23 cellular contexts compared by ENCODE assay signal in genomic region chr22:47126344-47126811, GRCh38.
"Had no signal": no experiment of that assay in that cellular context is flagged by ENCODE, and none has a peak within 500 bp of the region (broad histone marks: within the 10 kb centered on the region; RNA-seq: fewer than 3 reads in every experiment).

No MANE protein-coding gene starts in this region.

- FAIRE-seq: astrocyte had no signal

- H3K9me3 ChIP-seq: breast epithelium, gastrocnemius medialis, heart left ventricle, tibial nerve, vagina had no signal

- H3K36me3 ChIP-seq: breast epithelium, gastrocnemius medialis, heart left ventricle, vagina had no signal

- H3K27ac ChIP-seq: breast epithelium, gastrocnemius medialis, heart left ventricle, tibial nerve, vagina had no signal

- H3K9me3 Mint-ChIP-seq: activated naive CD4-positive, alpha-beta T cell treated with anti-CD3 and anti-CD28 coated beads, Interleukin-2, amount 50 U/mL, for 24 hours; activated T-cell treated with anti-CD3 and anti-CD28 coated beads, Interleukin-2, amount 50 U/mL, for 4 hours; nephron had no signal

- H3K4me1 ChIP-seq: breast epithelium, gastrocnemius medialis, heart left ventricle, tibial nerve, vagina had no signal

- DNase-seq: activated CD4-positive, alpha-beta T cell treated with anti-CD3 and anti-CD28 coated beads, Interleukin-2, amount 50 U/mL, for 1 hour; activated CD8-positive, alpha-beta memory T cell treated with anti-CD3 and anti-CD28 coated beads, Interleukin-2, amount 50 U/mL, for 4 hours; activated gamma-delta T cell; activated T-cell treated with anti-CD3 and anti-CD28 coated beads, Interleukin-2, amount 50 U/mL, for 4 hours; cortex of kidney; effector CD4-positive, alpha-beta T cell; gastrocnemius medialis; left ventricle myocardium superior; nucleus accumbens; retina; stimulated activated CD4-positive, alpha-beta T cell treated with anti-CD3 and anti-CD28 coated beads, Interleukin-12 subunit alpha, Interleukin-12 subunit beta, amount 100 ng/mL, for 4 hours; stimulated activated CD4-positive, alpha-beta T cell treated with anti-CD3 and anti-CD28 coated beads, Interleukin-1b, Interleukin-23, amount 100 ng/mL, for 48 hours; stimulated activated naive CD8-positive, alpha-beta T cell treated with anti-CD3 and anti-CD28 coated beads, Interleukin-15, Interleukin-2, amounts not matched to agents 100 U/mL and 50 U/mL, for 24 hours; substantia nigra; T-helper 1 cell; T1000 had no signal

- H3K27ac Mint-ChIP-seq: activated naive CD4-positive, alpha-beta T cell treated with anti-CD3 and anti-CD28 coated beads, Interleukin-2, amount 50 U/mL, for 24 hours; nephron had no signal

- H3K27me3 Mint-ChIP-seq: activated naive CD4-positive, alpha-beta T cell treated with anti-CD3 and anti-CD28 coated beads, Interleukin-2, amount 50 U/mL, for 24 hours had no signal

- H3K27me3 ChIP-seq: breast epithelium, gastrocnemius medialis, heart left ventricle, tibial nerve, vagina had no signal

- H3K4me3 Mint-ChIP-seq: activated naive CD4-positive, alpha-beta T cell treated with anti-CD3 and anti-CD28 coated beads, Interleukin-2, amount 50 U/mL, for 24 hours; activated T-cell treated with anti-CD3 and anti-CD28 coated beads, Interleukin-2, amount 50 U/mL, for 4 hours; nephron had no signal

- H3K4me3 ChIP-seq: breast epithelium, gastrocnemius medialis, heart left ventricle, tibial nerve, vagina had no signal

- ATAC-seq: activated T-cell treated with anti-CD3 and anti-CD28 coated beads, Interleukin-2, amount 50 U/mL, for 4 hours; gastrocnemius medialis; heart left ventricle; left ventricle myocardium superior; stimulated activated naive CD8-positive, alpha-beta T cell treated with anti-CD3 and anti-CD28 coated beads, Interleukin-15, Interleukin-2, amounts not matched to agents 100 U/mL and 50 U/mL, for 24 hours had no signal
